ENCODE assay signal across 12 cellular contexts in genomic region chr20:53146201-53146891, GRCh38.
DNase-seq lines count a peak whose midpoint lies in the region; ATAC-seq and TF ChIP-seq lines count a peak whose summit lies in the region.
"Had no signal": no experiment of that assay in that cellular context is flagged by ENCODE, and none has a peak within 500 bp of the region (broad histone marks: within the 10 kb centered on the region; RNA-seq: fewer than 3 reads in every experiment).

No MANE protein-coding gene starts in this region.

- H2AFZ ChIP-seq in OCI-LY7 (ENCODE audit: low read length) (peak overlapping the region; percentile 14; the same call in 1 of the 2 replicates), mesenchymal stem cell (ENCODE audit: low read depth, low read length) (no peak overlapping the region)

- H4K8ac ChIP-seq in mesenchymal stem cell (ENCODE audit: low read length), result no peak overlapping the region

- H3K9ac ChIP-seq in mesenchymal stem cell (ENCODE audit: low read length), result no peak overlapping the region

- peak overlapping the region; percentile 86 for H3K27ac Mint-ChIP-seq in activated naive CD8-positive, alpha-beta T cell treated with anti-CD3 and anti-CD28 coated beads, Interleukin-2, amount 50 U/mL, for 24 hours
- H3K27ac Mint-ChIP-seq in stimulated activated naive CD8-positive, alpha-beta T cell treated with anti-CD3 and anti-CD28 coated beads, Interleukin-15, Interleukin-2, amounts not matched to agents 100 ng/mL and 50 ng/mL, for 24 hours, result peak overlapping the region; percentile 93

- H3K9me2 ChIP-seq in OCI-LY7 (ENCODE audit: insufficient read depth, low read length), result no peaks in the 10 kb centered on the region

- POLR2A ChIA-PET in OCI-LY7 (lab: Charles Lee), result interaction anchor here (0.5 to 2.9 kb wide), 14 partner anchors 8 to 517 kb away, joined by 3 to 13 read pairs (median 4); partner anchors contain the start of gene ZNF217

- peak; percentile 85 for ATAC-seq in activated naive CD8-positive, alpha-beta T cell treated with anti-CD3 and anti-CD28 coated beads, Interleukin-2, amount 50 U/mL, for 24 hours
- ATAC-seq in GM18907 (IDR thresholded peaks at IDR 0.05; ENCODE audit: unreplicated experiment), result no peak

- DNase-seq in activated CD8-positive, alpha-beta memory T cell treated with anti-CD3 and anti-CD28 coated beads, Interleukin-2, amount 50 U/mL, for 48 hours, result peak; percentile 61
- DNase-seq in activated CD8-positive, alpha-beta memory T cell treated with anti-CD3 and anti-CD28 coated beads for 24 hours, result no peak
- DNase-seq in OCI-LY7 (ENCODE audit: low spot score) (no peak), mesenchymal stem cell (no peak), suprapubic skin (ENCODE audit: low spot score in 2 of 2) (no peak)
- DNase-seq in activated naive CD8-positive, alpha-beta T cell treated with anti-CD3 and anti-CD28 coated beads, Interleukin-2, amount 50 U/mL, for 24 hours, result peak; percentile 38
- DNase-seq: activated gamma-delta T cell treated with Interleukin-2 at 50 U/mL for 16 hours, hippocampal formation, nucleus accumbens, transverse colon had no signal

- H3K23ac ChIP-seq in mesenchymal stem cell (ENCODE audit: low read length in 2 of 2), result no peak overlapping the region

- CTCF ChIA-PET in OCI-LY7 (lab: Charles Lee; ENCODE audit: unreplicated experiment), result interaction anchor here (0.6 to 0.7 kb wide), 2 partner anchors 10 to 1604 kb away, joined by 3 read pairs; partner anchors contain the start of gene NFATC2

- H3K4me3 ChIP-seq in OCI-LY7 (ENCODE audit: low read depth, low read length, poor library complexity, severe bottlenecking) (no peak overlapping the region), mesenchymal stem cell (ENCODE audit: insufficient read depth in 1 of 2, low read depth in 1 of 2, low read length in 2 of 2) (no peak overlapping the region), suprapubic skin (no peak overlapping the region)
- H3K4me3 ChIP-seq: transverse colon had no signal

- H2BK12ac ChIP-seq in mesenchymal stem cell (ENCODE audit: low read length in 2 of 2), result no peak overlapping the region

- TF ChIP-seq CTCF in OCI-LY7 (conservative IDR thresholded peaks at IDR 0.05; ENCODE audit: low read length) (no peak), suprapubic skin (IDR thresholded peaks at IDR 0.05) (no peak)

- TF ChIP-seq POLR2A in suprapubic skin (IDR thresholded peaks at IDR 0.05), result no peak

- BruUV-seq in OCI-LY7 (replicated peaks; lab: Mats Ljungman, UMichigan), result no TSS peak

- peak overlapping the region; percentile 32 for H3K4me3 Mint-ChIP-seq in activated naive CD8-positive, alpha-beta T cell treated with anti-CD3 and anti-CD28 coated beads, Interleukin-2, amount 50 U/mL, for 24 hours
- peak overlapping the region; percentile 58 for H3K4me3 Mint-ChIP-seq in stimulated activated naive CD8-positive, alpha-beta T cell treated with anti-CD3 and anti-CD28 coated beads, Interleukin-15, Interleukin-2, amounts not matched to agents 100 ng/mL and 50 ng/mL, for 24 hours

- H4K91ac ChIP-seq in mesenchymal stem cell (ENCODE audit: low read length), result no peak overlapping the region

- no peaks in the 10 kb centered on the region for H3K79me1 ChIP-seq in mesenchymal stem cell (replicated peaks; ENCODE audit: low read length, poor library complexity, severe bottlenecking)

- no peak overlapping the region for H3K4ac ChIP-seq in mesenchymal stem cell (ENCODE audit: low read depth in 1 of 2, low read length in 2 of 2)

- peak overlapping the region; percentile 19; the same call in 1 of the 2 replicates for H3K4me2 ChIP-seq in OCI-LY7 (ENCODE audit: low read length)
- no peak overlapping the region for H3K4me2 ChIP-seq in mesenchymal stem cell (ENCODE audit: low read length, poor library complexity, severe bottlenecking)

- H3K27ac ChIP-seq in OCI-LY7 (ENCODE audit: low read depth, low read length, poor library complexity, severe bottlenecking), result no peak overlapping the region
- H3K27ac ChIP-seq in mesenchymal stem cell (ENCODE audit: low read length, poor library complexity, severe bottlenecking), result no peak overlapping the region
- no peak overlapping the region for H3K27ac ChIP-seq in suprapubic skin
- H3K27ac ChIP-seq: transverse colon had no signal

- TF ChIP-seq EP300 in suprapubic skin (IDR thresholded peaks at IDR 0.05), result no peak

- no peak overlapping the region for H2AK5ac ChIP-seq in mesenchymal stem cell (ENCODE audit: low read length, severe bottlenecking)

- H3K9me3 Mint-ChIP-seq in activated naive CD8-positive, alpha-beta T cell treated with anti-CD3 and anti-CD28 coated beads, Interleukin-2, amount 50 U/mL, for 24 hours, result no peaks in the 10 kb centered on the region
- H3K9me3 Mint-ChIP-seq in stimulated activated naive CD8-positive, alpha-beta T cell treated with anti-CD3 and anti-CD28 coated beads, Interleukin-15, Interleukin-2, amounts not matched to agents 100 ng/mL and 50 ng/mL, for 24 hours, result peaks cover 4% of the 10 kb centered on the region

- no peaks in the 10 kb centered on the region for H3K79me2 ChIP-seq in OCI-LY7 (ENCODE audit: insufficient read depth, low read depth, low read length)

- peaks cover 41% of the 10 kb centered on the region for H3K4me1 Mint-ChIP-seq in activated naive CD8-positive, alpha-beta T cell treated with anti-CD3 and anti-CD28 coated beads, Interleukin-2, amount 50 U/mL, for 24 hours
- H3K4me1 Mint-ChIP-seq in stimulated activated naive CD8-positive, alpha-beta T cell treated with anti-CD3 and anti-CD28 coated beads, Interleukin-15, Interleukin-2, amounts not matched to agents 100 ng/mL and 50 ng/mL, for 24 hours (ENCODE audit: low read depth), result peaks cover 42% of the 10 kb centered on the region

- WGBS in mesenchymal stem cell, result 96% methylated on average over 7 of the region's 10 CpGs
- 91% methylated on average over 10 of the region's 10 CpGs for WGBS in suprapubic skin

- H3K4me1 ChIP-seq in OCI-LY7 (ENCODE audit: insufficient read depth, low read length, poor library complexity, severe bottlenecking), result peaks cover 25% of the 10 kb centered on the region
- H3K4me1 ChIP-seq in mesenchymal stem cell (ENCODE audit: control insufficient read depth, insufficient read depth, low read depth, low read length), result no peaks in the 10 kb centered on the region
- peaks cover 6% of the 10 kb centered on the region for H3K4me1 ChIP-seq in suprapubic skin

- H3K27me3 ChIP-seq in mesenchymal stem cell (ENCODE audit: control insufficient read depth in 1 of 2, insufficient read depth in 1 of 2, low read length in 2 of 2) (no peaks in the 10 kb centered on the region), suprapubic skin (no peaks in the 10 kb centered on the region)
- H3K27me3 ChIP-seq: transverse colon had no signal

- H3K27me3 Mint-ChIP-seq in activated naive CD8-positive, alpha-beta T cell treated with anti-CD3 and anti-CD28 coated beads, Interleukin-2, amount 50 U/mL, for 24 hours, result peaks cover 4% of the 10 kb centered on the region
- peaks cover 13% of the 10 kb centered on the region for H3K27me3 Mint-ChIP-seq in stimulated activated naive CD8-positive, alpha-beta T cell treated with anti-CD3 and anti-CD28 coated beads, Interleukin-15, Interleukin-2, amounts not matched to agents 100 ng/mL and 50 ng/mL, for 24 hours

- H3K9me3 ChIP-seq in OCI-LY7 (ENCODE audit: low read length), result peaks cover 10% of the 10 kb centered on the region
- no peaks in the 10 kb centered on the region for H3K9me3 ChIP-seq in mesenchymal stem cell (ENCODE audit: control insufficient read depth, low read length)
- H3K9me3 ChIP-seq in suprapubic skin, result no peaks in the 10 kb centered on the region
- H3K9me3 ChIP-seq: transverse colon had no signal

- H3K18ac ChIP-seq in mesenchymal stem cell (ENCODE audit: low read depth in 1 of 2, low read length in 2 of 2), result no peak overlapping the region

- H3K36me3 Mint-ChIP-seq in activated naive CD8-positive, alpha-beta T cell treated with anti-CD3 and anti-CD28 coated beads, Interleukin-2, amount 50 U/mL, for 24 hours (ENCODE audit: low read depth), result no peaks in the 10 kb centered on the region
- H3K36me3 Mint-ChIP-seq in stimulated activated naive CD8-positive, alpha-beta T cell treated with anti-CD3 and anti-CD28 coated beads, Interleukin-15, Interleukin-2, amounts not matched to agents 100 ng/mL and 50 ng/mL, for 24 hours (ENCODE audit: low read depth), result no peaks in the 10 kb centered on the region

- H2BK5ac ChIP-seq in mesenchymal stem cell (ENCODE audit: low read depth, low read length, poor library complexity, severe bottlenecking), result no peak overlapping the region

- intact Hi-C loops in OCI-LY7 (cut with micrococcal nuclease; ENCODE audit: unreplicated experiment), result no loop called here

- no peak overlapping the region for H3K14ac ChIP-seq in mesenchymal stem cell (ENCODE audit: low read length in 2 of 2)

- no peaks in the 10 kb centered on the region for H3K36me3 ChIP-seq in OCI-LY7 (ENCODE audit: insufficient read depth, low read length)
- H3K36me3 ChIP-seq in mesenchymal stem cell (ENCODE audit: control insufficient read depth in 1 of 2, insufficient read depth in 2 of 2, low read depth in 1 of 2, low read length in 2 of 2), result no peaks in the 10 kb centered on the region
- H3K36me3 ChIP-seq in suprapubic skin, result no peaks in the 10 kb centered on the region
- H3K36me3 ChIP-seq: transverse colon had no signal

- H2BK15ac ChIP-seq in mesenchymal stem cell (ENCODE audit: low read depth, poor library complexity, severe bottlenecking), result no peak overlapping the region

- H2BK120ac ChIP-seq in mesenchymal stem cell (ENCODE audit: low read depth, low read length), result no peak overlapping the region

- no peaks in the 10 kb centered on the region for H4K20me1 ChIP-seq in OCI-LY7 (ENCODE audit: insufficient read depth, low read length)

Comparison
In these comparisons a context has a peak if more than half of its experiments do, and no peak if none do; other contexts are left out.
1. DNase-seq: peak in activated CD8-positive, alpha-beta memory T cell treated with anti-CD3 and anti-CD28 coated beads, Interleukin-2, amount 50 U/mL, for 48 hours (single experiment) and activated naive CD8-positive, alpha-beta T cell treated with anti-CD3 and anti-CD28 coated beads, Interleukin-2, amount 50 U/mL, for 24 hours (single experiment); none in activated CD8-positive, alpha-beta memory T cell treated with anti-CD3 and anti-CD28 coated beads for 24 hours (single experiment), OCI-LY7 (single experiment), mesenchymal stem cell (single experiment) and suprapubic skin (0 of 2).